Comparison of ENCODE assay signal across 1 cellular context in the genomic region with DNA sequence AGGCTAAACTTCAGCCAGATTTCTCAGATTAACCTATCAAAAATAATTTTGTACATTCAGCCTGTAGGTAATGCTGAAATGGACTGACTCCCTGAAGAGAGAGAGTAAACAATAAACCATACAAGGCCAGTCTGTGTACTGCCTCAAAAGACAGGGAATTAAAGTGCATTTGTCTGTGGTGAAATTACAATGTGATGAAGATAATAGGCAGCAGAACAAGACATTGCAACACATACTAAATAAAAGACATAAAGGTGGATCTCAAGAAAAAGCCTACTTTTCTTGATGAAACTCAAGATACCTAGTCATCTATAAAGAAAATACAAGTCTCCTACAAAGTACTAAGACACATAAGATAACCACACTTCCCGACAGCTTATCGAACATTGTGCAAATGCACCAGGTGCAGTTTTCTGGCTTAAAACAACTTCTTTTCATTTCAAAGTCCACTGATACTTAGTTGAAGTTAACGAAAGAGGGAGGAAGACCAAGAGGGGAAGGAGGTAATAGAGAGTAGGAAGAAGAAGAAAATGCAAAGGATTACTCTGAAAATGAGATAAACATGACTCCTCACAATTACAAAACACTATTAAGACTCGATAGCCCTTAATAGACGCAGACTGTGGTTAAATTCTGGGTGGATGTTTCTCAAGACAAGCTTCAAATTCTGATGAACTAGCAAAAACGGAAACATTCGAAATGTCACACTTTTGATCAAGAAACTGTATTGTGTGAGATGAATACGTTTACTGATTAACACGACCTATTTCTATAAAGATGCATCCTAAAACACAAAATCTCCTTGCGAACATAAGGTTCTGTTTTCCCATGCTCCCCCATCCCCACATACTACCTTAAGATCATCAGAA.
TF ChIP-seq lines count a peak whose summit lies in the region.

No MANE protein-coding gene starts in this region.

TF ChIP-seq in GM12878, 131 proteins besides CTCF, POLR2A, EP300 and RAD21:
- TF ChIP-seq ZNF274 (IDR thresholded peaks at IDR 0.05; ENCODE audit: insufficient read depth, insufficient read length) (no peak), MXI1 (IDR thresholded peaks at IDR 0.05; ENCODE audit: low read depth, low read length) (no peak), NR2F1 (conservative IDR thresholded peaks at IDR 0.05) (no peak)
- TF ChIP-seq, protein P1, sequence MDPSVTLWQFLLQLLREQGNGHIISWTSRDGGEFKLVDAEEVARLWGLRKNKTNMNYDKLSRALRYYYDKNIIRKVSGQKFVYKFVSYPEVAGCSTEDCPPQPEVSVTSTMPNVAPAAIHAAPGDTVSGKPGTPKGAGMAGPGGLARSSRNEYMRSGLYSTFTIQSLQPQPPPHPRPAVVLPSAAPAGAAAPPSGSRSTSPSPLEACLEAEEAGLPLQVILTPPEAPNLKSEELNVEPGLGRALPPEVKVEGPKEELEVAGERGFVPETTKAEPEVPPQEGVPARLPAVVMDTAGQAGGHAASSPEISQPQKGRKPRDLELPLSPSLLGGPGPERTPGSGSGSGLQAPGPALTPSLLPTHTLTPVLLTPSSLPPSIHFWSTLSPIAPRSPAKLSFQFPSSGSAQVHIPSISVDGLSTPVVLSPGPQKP (IDR thresholded peaks at IDR 0.05; ENCODE audit: low read depth, low read length), result no peak
